Comparison of ENCODE assay signal across 25 cellular contexts in the genomic region with DNA sequence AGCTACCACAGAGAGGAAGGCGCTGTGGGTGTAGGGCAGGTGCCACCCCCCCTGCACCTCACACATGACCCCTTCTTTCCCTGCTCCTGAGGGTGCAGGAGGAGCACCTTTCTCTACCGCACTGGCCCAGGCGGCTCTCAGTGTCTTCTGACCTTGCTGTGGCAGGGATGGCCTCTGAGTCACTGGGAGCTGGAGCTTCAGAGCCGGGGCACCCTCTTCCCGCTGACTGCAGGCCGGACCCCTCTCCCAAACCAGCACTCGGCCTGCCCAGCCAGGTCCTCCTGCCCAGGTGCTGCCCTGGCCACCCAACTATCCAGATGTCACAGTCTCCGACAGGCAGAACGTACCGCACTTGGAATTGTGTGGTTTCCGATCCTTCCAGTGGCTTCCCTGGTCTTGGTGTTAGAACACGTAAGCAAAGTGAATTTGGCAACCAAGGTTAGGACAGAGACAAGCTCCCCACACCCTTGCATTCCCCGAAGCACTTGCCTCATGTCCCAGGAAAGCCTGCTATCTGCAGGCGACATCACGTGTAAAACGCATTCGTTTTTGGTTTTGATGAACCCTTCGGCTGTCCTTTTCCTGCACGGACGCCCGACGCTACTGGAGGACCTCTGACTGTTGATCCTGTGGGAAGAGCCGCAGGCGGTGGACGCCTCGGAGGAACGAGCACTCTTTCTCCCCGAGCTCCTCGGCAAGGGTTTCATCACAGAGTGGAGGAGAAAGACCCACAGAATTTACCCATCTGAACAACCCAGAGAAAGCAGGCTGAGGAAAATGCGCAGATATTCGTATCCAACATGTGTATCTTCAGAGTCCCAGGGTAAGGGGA. TPM values are rescaled to one million over a fixed set of nuclear protein-coding genes. Genes with fewer than 3 reads are reported as not detected.
"Had no signal": no experiment of that assay in that cellular context is flagged by ENCODE, and none has a peak within 500 bp of the region (broad histone marks: within the 10 kb centered on the region; RNA-seq: fewer than 3 reads in every experiment).

No MANE protein-coding gene starts in this region.

- H3K9me3 ChIP-seq: thoracic aorta had no signal

- H3K4me1 ChIP-seq: esophagus squamous epithelium, parathyroid adenoma, right atrium auricular region had no signal

- H3K36me3 Mint-ChIP-seq: mesothelial cell of epicardium, type B pancreatic cell had no signal

- DNase-seq: activated CD4-positive, alpha-beta T cell treated with anti-CD3 and anti-CD28 coated beads for 4 hours; activated CD4-positive, alpha-beta T cell treated with anti-CD3 and anti-CD28 coated beads, Interleukin-2, amount 50 U/mL, for 4 hours; activated naive CD4-positive, alpha-beta T cell treated with anti-CD3 and anti-CD28 coated beads, Interleukin-2, amount 50 U/mL, for 16 hours; activated T-cell treated with anti-CD3 and anti-CD28 coated beads for 4 hours; activated T-cell treated with anti-CD3 and anti-CD28 coated beads, Interleukin-2, amount 50 U/mL, for 72 hours; amniotic stem cell; central memory CD4-positive, alpha-beta T cell; esophagus squamous epithelium; foreskin melanocyte; left ventricle myocardium superior; mammary epithelial cell; naive B cell; nephron progenitor cell; nucleus accumbens; stimulated activated CD4-positive, alpha-beta T cell treated with anti-CD3 and anti-CD28 coated beads, Interleukin-12 subunit alpha, Interleukin-12 subunit beta, amount 100 ng/mL, for 4 hours; stimulated activated CD4-positive, alpha-beta T cell treated with anti-CD3 and anti-CD28 coated beads, Interleukin-4, amount 100 ng/mL, for 1 hour; stimulated activated naive CD8-positive, alpha-beta T cell treated with anti-CD3 and anti-CD28 coated beads, Interleukin-15, Interleukin-2, amounts not matched to agents 100 U/mL and 50 U/mL, for 24 hours had no signal

- ATAC-seq: activated T-cell treated with anti-CD3 and anti-CD28 coated beads, Interleukin-2, amount 50 U/mL, for 72 hours; left ventricle myocardium superior; stimulated activated naive CD8-positive, alpha-beta T cell treated with anti-CD3 and anti-CD28 coated beads, Interleukin-15, Interleukin-2, amounts not matched to agents 100 U/mL and 50 U/mL, for 24 hours had no signal

- H3K36me3 ChIP-seq: esophagus squamous epithelium, right atrium auricular region, thoracic aorta had no signal

- H3K27me3 ChIP-seq: right atrium auricular region had no signal

- H3K4me3 ChIP-seq: esophagus squamous epithelium, right atrium auricular region, thoracic aorta had no signal

- H3K4me1 Mint-ChIP-seq: mesothelial cell of epicardium, naive B cell had no signal

- H3K27ac ChIP-seq: esophagus squamous epithelium, parathyroid adenoma, right atrium auricular region, thoracic aorta had no signal

- H2AFZ ChIP-seq: parathyroid adenoma had no signal

- H3K79me2 ChIP-seq: parathyroid adenoma had no signal

- H3K9ac ChIP-seq: parathyroid adenoma had no signal

- H3K4me3 Mint-ChIP-seq: activated T-cell treated with anti-CD3 and anti-CD28 coated beads, Interleukin-2, amount 50 U/mL, for 72 hours; mesothelial cell of epicardium; nephron progenitor cell; type B pancreatic cell had no signal

- H3K27ac Mint-ChIP-seq: activated T-cell treated with anti-CD3 and anti-CD28 coated beads, Interleukin-2, amount 50 U/mL, for 72 hours; mesothelial cell of epicardium; naive B cell; nephron progenitor cell; type B pancreatic cell had no signal

RNA-seq across cellular contexts. Expression of a gene that starts 24.7 kb away (rescaled TPM):
- total RNA-seq: activated T-cell treated with anti-CD3 and anti-CD28 coated beads, Interleukin-2, amount 50 U/mL, for 72 hours; glomerular endothelial cell; left ventricle myocardium superior; mesothelial cell of epicardium; pulmonary artery endothelial cell; right atrium auricular region; T-helper 1 cell treated with Interleukin-12 subunit alpha and Interleukin-12 subunit beta and Interleukin-4 antibody, amounts not matched to agents 30 ng/mL and 1 ng/mL, for 36 hours had no signal
- polyA plus RNA-seq: mammary epithelial cell had no signal
